Comparison of ENCODE assay signal across 40 cellular contexts in the genomic region with DNA sequence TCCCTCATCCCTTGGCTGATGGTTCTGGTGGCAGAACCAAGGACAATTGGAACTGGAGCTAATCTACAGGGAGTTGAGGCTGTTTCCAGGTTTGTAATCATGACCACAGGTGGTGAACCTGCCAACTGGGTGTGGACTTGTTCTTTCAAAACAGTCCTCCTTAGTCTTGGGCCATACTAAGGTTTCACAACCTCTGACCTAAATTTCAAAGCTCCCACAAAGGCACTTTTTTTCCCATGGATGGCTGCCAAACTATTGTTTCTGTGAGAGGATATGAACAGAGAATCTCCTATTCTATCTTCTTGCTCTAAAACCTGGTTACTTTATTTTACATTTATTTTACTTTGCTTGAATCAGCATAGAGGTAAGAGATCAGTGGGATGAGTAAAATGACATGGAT.
"Had no signal": no experiment of that assay in that cellular context is flagged by ENCODE, and none has a peak within 500 bp of the region (broad histone marks: within the 10 kb centered on the region; RNA-seq: fewer than 3 reads in every experiment).

No MANE protein-coding gene starts in this region.

- H3K27me3 ChIP-seq: adrenal gland, body of pancreas, brain microvascular endothelial cell, breast epithelium, cardiac muscle cell had no signal

- H3K4me1 Mint-ChIP-seq: activated B cell treated with CpG ODN at 0.5 μM for 24 hours; activated CD4-positive, alpha-beta T cell treated with anti-CD3 and anti-CD28 coated beads, Interleukin-2, amount 10 ng/mL, durations not matched to agents 24 days and 14 days; activated naive CD8-positive, alpha-beta T cell treated with anti-CD3 and anti-CD28 coated beads for 36 hours; activated T-helper 17 cell treated with anti-CD3 and anti-CD28 coated beads, Interleukin-2, amount 50 U/mL, for 72 hours; central memory CD8-positive, alpha-beta T cell had no signal

- H3K4me3 Mint-ChIP-seq: activated B cell treated with CpG ODN at 0.5 μM for 24 hours; activated CD4-positive, alpha-beta memory T cell treated with anti-CD3 and anti-CD28 coated beads for 36 hours; activated CD4-positive, alpha-beta T cell treated with anti-CD3 and anti-CD28 coated beads, Interleukin-2, amount 10 ng/mL, durations not matched to agents 24 days and 14 days; activated CD8-positive, alpha-beta T cell treated with anti-CD3 and anti-CD28 coated beads for 36 hours; activated naive CD4-positive, alpha-beta T cell treated with anti-CD3 and anti-CD28 coated beads for 36 hours; activated naive CD8-positive, alpha-beta T cell treated with anti-CD3 and anti-CD28 coated beads for 36 hours; activated T-cell treated with anti-CD3 and anti-CD28 coated beads, Interleukin-2, amount 50 U/mL, for 4 hours; activated T-cell treated with anti-CD3 and anti-CD28 coated beads, Interleukin-2, amount 50 U/mL, for 72 hours; activated T-helper 1 cell treated with anti-CD3 and anti-CD28 coated beads, Interleukin-12 subunit alpha, Interleukin-12 subunit beta, Interleukin-2, Interleukin-4 antibody, amounts not matched to agents 30 ng/mL and 10 ng/mL and 1 ng/mL, durations not matched to agents 14 hours and 24 hours and 36 hours; activated T-helper 17 cell treated with anti-CD3 and anti-CD28 coated beads, Interleukin-2, amount 50 U/mL, for 72 hours; central memory CD8-positive, alpha-beta T cell; T-helper 1 cell treated with Interleukin-12 subunit alpha and Interleukin-12 subunit beta and Interleukin-4 antibody, amounts not matched to agents 30 μg/mL and 1 μg/mL, for 36 hours; T-helper 2 cell treated with Interferon-gamma antibody and Interleukin-4, amounts not matched to agents 5 μg/mL and 100 μg/mL, for 36 hours had no signal

- H3K4me1 ChIP-seq: adrenal gland, body of pancreas, breast epithelium had no signal

- H3K36me3 ChIP-seq: adrenal gland, brain microvascular endothelial cell, breast epithelium, cardiac muscle cell had no signal

- H3K27me3 Mint-ChIP-seq: activated B cell treated with CpG ODN at 0.5 μM for 24 hours; activated CD4-positive, alpha-beta memory T cell treated with anti-CD3 and anti-CD28 coated beads for 36 hours; activated CD4-positive, alpha-beta T cell treated with anti-CD3 and anti-CD28 coated beads, Interleukin-2, amount 10 ng/mL, durations not matched to agents 24 days and 14 days; activated CD8-positive, alpha-beta T cell treated with anti-CD3 and anti-CD28 coated beads for 36 hours; activated naive CD8-positive, alpha-beta T cell treated with anti-CD3 and anti-CD28 coated beads for 36 hours; activated T-helper 17 cell treated with anti-CD3 and anti-CD28 coated beads, Interleukin-2, amount 50 U/mL, for 72 hours; central memory CD8-positive, alpha-beta T cell had no signal

- DNase-seq: activated B cell treated with CpG ODN at 0.5 μM for 24 hours; activated CD4-positive, alpha-beta memory T cell treated with anti-CD3 and anti-CD28 coated beads for 36 hours; activated CD4-positive, alpha-beta T cell treated with anti-CD3 and anti-CD28 coated beads for 4 hours; activated CD4-positive, alpha-beta T cell treated with anti-CD3 and anti-CD28 coated beads, Interleukin-2, amount 10 ng/mL, durations not matched to agents 24 days and 14 days; activated CD4-positive, alpha-beta T cell treated with anti-CD3 and anti-CD28 coated beads, Interleukin-2, amount 50 U/mL, for 1 hour; activated CD4-positive, alpha-beta T cell treated with anti-CD3 and anti-CD28 coated beads, Interleukin-2, amount 50 U/mL, for 4 hours; activated CD4-positive, CD25-positive, alpha-beta regulatory T cell treated with anti-CD3 and anti-CD28 coated beads, Interleukin-2, amount 50 U/mL, for 72 hours; activated CD8-positive, alpha-beta memory T cell treated with anti-CD3 and anti-CD28 coated beads, Interleukin-2, amount 50 U/mL, for 4 hours; activated CD8-positive, alpha-beta T cell treated with anti-CD3 and anti-CD28 coated beads for 36 hours; activated effector memory CD4-positive, alpha-beta T cell treated with anti-CD3 and anti-CD28 coated beads, Interleukin-2, amount 50 U/mL, for 16 hours; activated gamma-delta T cell treated with Interleukin-2 at 50 U/mL for 16 hours; activated naive CD4-positive, alpha-beta T cell; activated naive CD4-positive, alpha-beta T cell treated with anti-CD3 and anti-CD28 coated beads for 36 hours; activated naive CD4-positive, alpha-beta T cell treated with anti-CD3 and anti-CD28 coated beads, Interleukin-2, amount 50 U/mL, for 16 hours; activated naive CD8-positive, alpha-beta T cell treated with anti-CD3 and anti-CD28 coated beads for 36 hours; activated T-cell treated with anti-CD3 and anti-CD28 coated beads for 4 hours; activated T-cell treated with anti-CD3 and anti-CD28 coated beads, Interleukin-2, amount 50 U/mL, for 1 hour; activated T-cell treated with anti-CD3 and anti-CD28 coated beads, Interleukin-2, amount 50 U/mL, for 4 hours; activated T-cell treated with anti-CD3 and anti-CD28 coated beads, Interleukin-2, amount 50 U/mL, for 72 hours; adrenal gland; amniotic stem cell; aorta; body of pancreas; brain microvascular endothelial cell; caudate nucleus; cerebellar nuclear complex; T-helper 1 cell; T-helper 2 cell; T-helper 9 cell had no signal

- H3K27ac ChIP-seq: adrenal gland, body of pancreas, brain microvascular endothelial cell, breast epithelium, cardiac muscle cell, VCaP had no signal

- H3K27ac Mint-ChIP-seq: activated B cell treated with CpG ODN at 0.5 μM for 24 hours; activated CD4-positive, alpha-beta memory T cell treated with anti-CD3 and anti-CD28 coated beads for 36 hours; activated CD4-positive, alpha-beta T cell treated with anti-CD3 and anti-CD28 coated beads, Interleukin-2, amount 10 ng/mL, durations not matched to agents 24 days and 14 days; activated CD8-positive, alpha-beta T cell treated with anti-CD3 and anti-CD28 coated beads for 36 hours; activated naive CD4-positive, alpha-beta T cell treated with anti-CD3 and anti-CD28 coated beads for 36 hours; activated naive CD8-positive, alpha-beta T cell treated with anti-CD3 and anti-CD28 coated beads for 36 hours; activated T-cell treated with anti-CD3 and anti-CD28 coated beads, Interleukin-2, amount 50 U/mL, for 72 hours; activated T-helper 1 cell treated with anti-CD3 and anti-CD28 coated beads, Interleukin-12 subunit alpha, Interleukin-12 subunit beta, Interleukin-2, Interleukin-4 antibody, amounts not matched to agents 30 ng/mL and 10 ng/mL and 1 ng/mL, durations not matched to agents 14 hours and 24 hours and 36 hours; activated T-helper 17 cell treated with anti-CD3 and anti-CD28 coated beads, Interleukin-2, amount 50 U/mL, for 72 hours; T-helper 1 cell treated with Interleukin-12 subunit alpha and Interleukin-12 subunit beta and Interleukin-4 antibody, amounts not matched to agents 30 μg/mL and 1 μg/mL, for 36 hours; T-helper 2 cell treated with Interferon-gamma antibody and Interleukin-4, amounts not matched to agents 5 μg/mL and 100 μg/mL, for 36 hours had no signal

- ATAC-seq: activated CD8-positive, alpha-beta T cell treated with anti-CD3 and anti-CD28 coated beads for 36 hours; activated naive CD4-positive, alpha-beta T cell treated with anti-CD3 and anti-CD28 coated beads, Interleukin-2, amount 50 U/mL, for 72 hours; activated T-cell treated with anti-CD3 and anti-CD28 coated beads, Interleukin-2, amount 50 U/mL, for 4 hours; activated T-cell treated with anti-CD3 and anti-CD28 coated beads, Interleukin-2, amount 50 U/mL, for 72 hours; activated T-helper 17 cell treated with anti-CD3 and anti-CD28 coated beads, Interleukin-2, amount 50 U/mL, for 72 hours; body of pancreas had no signal

- H3K9me3 ChIP-seq: adrenal gland had no signal

- H3K36me3 Mint-ChIP-seq: activated CD4-positive, alpha-beta memory T cell treated with anti-CD3 and anti-CD28 coated beads for 36 hours; activated naive CD8-positive, alpha-beta T cell treated with anti-CD3 and anti-CD28 coated beads for 36 hours had no signal

- H3K4me3 ChIP-seq: adrenal gland, body of pancreas, breast epithelium, cardiac muscle cell had no signal

- FAIRE-seq: astrocyte, TTC549 had no signal
